Comparison of ENCODE assay signal across 26 cellular contexts in genomic region chr5:36621985-36622384, GRCh38. TPM values are rescaled to one million over a fixed set of nuclear protein-coding genes. Genes with fewer than 3 reads are reported as not detected.
"Had no signal": no experiment of that assay in that cellular context is flagged by ENCODE, and none has a peak within 500 bp of the region (broad histone marks: within the 10 kb centered on the region; RNA-seq: fewer than 3 reads in every experiment).

No MANE protein-coding gene starts in this region.

- DNase-seq: IMR-90, Kasumi-1, MV-4-11, NCI-H1048, NCI-H1105 treated with DMSO at 0.1 percent for 48 hours, NCI-H1417 treated with DMSO at 0.1 percent for 48 hours, NCI-H146, NCI-H1694 treated with DMSO at 0.1 percent for 48 hours, NCI-H2029, NCI-H2081 treated with DMSO at 0.1 percent for 48 hours, NCI-H2171, NCI-H226, NCI-H446, NCI-H510A, NCI-H524 treated with DMSO at 0.1 percent for 48 hours, NCI-H69, NCI-H774, Right ventricle myocardium superior, RPMI8226, SIG-M5 had no signal

- H3K9ac ChIP-seq: KMS-11 had no signal

- H3K9me3 ChIP-seq: SJSA1 had no signal

- H3K27me3 ChIP-seq: SJSA1 had no signal

- H3K4me3 ChIP-seq: SJSA1, SK-N-MC had no signal

- H3K4me2 ChIP-seq: KMS-11 had no signal

- H3K27ac ChIP-seq: KMS-11, SJSA1, SK-N-MC had no signal

- ATAC-seq: HepG2 had no signal

- FAIRE-seq: HepG2, RCC 7860 had no signal

RNA-seq across cellular contexts. Expression of gene SLC1A3, which starts 15.6 kb away (rescaled TPM):
- total RNA-seq: HepG2, HT-29 had no signal
